ENCODE assay signal across 19 cellular contexts in the genomic region with DNA sequence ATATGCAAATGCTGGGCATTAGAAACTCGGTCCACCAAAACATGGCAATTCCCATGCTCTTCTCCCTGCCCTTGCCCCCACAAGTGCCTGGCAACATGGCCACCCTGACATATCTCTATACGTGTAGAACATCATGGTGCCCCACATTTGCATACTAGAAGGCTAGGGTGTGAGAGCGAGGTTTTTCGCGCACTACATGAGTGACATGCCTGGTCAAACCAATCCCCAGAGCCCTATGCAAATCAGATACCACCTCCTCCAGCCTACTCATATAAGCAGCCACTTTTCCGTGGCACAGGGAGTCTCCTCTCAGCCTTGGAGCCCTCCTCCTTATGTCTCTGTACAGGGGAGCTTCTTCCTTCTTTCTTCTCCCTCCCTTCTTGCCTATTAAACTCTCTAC.
"Had no signal": no experiment of that assay in that cellular context is flagged by ENCODE, and none has a peak within 500 bp of the region (broad histone marks: within the 10 kb centered on the region; RNA-seq: fewer than 3 reads in every experiment).

No MANE protein-coding gene starts in this region.

- H3K36me3 Mint-ChIP-seq: neural progenitor cell had no signal

- H3K27me3 ChIP-seq: foreskin keratinocyte, hepatocyte, neural progenitor cell, ovary, right atrium auricular region, sigmoid colon, suprapubic skin, thyroid gland, upper lobe of right lung, vagina had no signal

- H3K9me3 ChIP-seq: ovary, right atrium auricular region, sigmoid colon, suprapubic skin, thyroid gland, upper lobe of right lung, vagina had no signal

- H3K36me3 ChIP-seq: neural progenitor cell, ovary, right atrium auricular region, sigmoid colon, suprapubic skin, thyroid gland, upper lobe of right lung, vagina had no signal

- H3K27me3 Mint-ChIP-seq: natural killer cell treated with Interleukin-12 subunit alpha and Interleukin-12 subunit beta and Interleukin-15 and Interleukin-18, amount 100 ng/mL, for 72 hours had no signal

- H3K9me3 Mint-ChIP-seq: neural progenitor cell had no signal

- H3K27ac Mint-ChIP-seq: natural killer cell treated with Interleukin-12 subunit alpha and Interleukin-12 subunit beta and Interleukin-15 and Interleukin-18, amount 100 ng/mL, for 72 hours; neural progenitor cell had no signal

- H3K27ac ChIP-seq: foreskin keratinocyte, hepatocyte, neural progenitor cell, ovary, right atrium auricular region, sigmoid colon, skin epidermis, suprapubic skin, thyroid gland, upper lobe of right lung, vagina had no signal

- H3K4me2 ChIP-seq: hepatocyte, neural progenitor cell had no signal

- H3K4me3 Mint-ChIP-seq: natural killer cell treated with Interleukin-12 subunit alpha and Interleukin-12 subunit beta and Interleukin-15 and Interleukin-18, amount 100 ng/mL, for 72 hours; neural progenitor cell had no signal

- H3K4me3 ChIP-seq: hepatocyte, lung, neural progenitor cell, ovary, right atrium auricular region, sigmoid colon, skin epidermis, suprapubic skin, thyroid gland, upper lobe of right lung, vagina had no signal

- H3K79me2 ChIP-seq: hepatocyte had no signal

- ATAC-seq: upper lobe of right lung had no signal

- H2AFZ ChIP-seq: hepatocyte had no signal

- DNase-seq: dermis blood vessel endothelial cell; erythroblast; kidney; ovary; sigmoid colon; stimulated activated CD4-positive, alpha-beta T cell treated with anti-CD3 and anti-CD28 coated beads, Interleukin-12 subunit alpha, Interleukin-12 subunit beta, amount 100 ng/mL, for 4 hours; stimulated activated naive CD4-positive, alpha-beta T cell; thyroid gland; upper lobe of right lung had no signal

- H3K9ac ChIP-seq: neural progenitor cell had no signal

- FAIRE-seq: endothelial cell of umbilical vein, kidney had no signal

- H3K4me1 ChIP-seq: sigmoid colon, suprapubic skin, thyroid gland, upper lobe of right lung, vagina had no signal
